In genomic region chr1:19432943-19433609, GRCh38 we compare ENCODE assay signal across 8 cellular contexts. TPM values are rescaled to one million over a fixed set of nuclear protein-coding genes. Genes with fewer than 3 reads are reported as not detected.
DNase-seq lines count a peak whose midpoint lies in the region; ATAC-seq and TF ChIP-seq lines count a peak whose summit lies in the region.

No MANE protein-coding gene starts in this region.

- no peak for TF ChIP-seq CTCF in fibroblast of villous mesenchyme (IDR thresholded peaks at IDR 0.05; ENCODE audit: insufficient read depth, low read depth, low read length)

- no peaks in the 10 kb centered on the region for H3K27me3 Mint-ChIP-seq in T-helper 1 cell treated with Interleukin-12 subunit alpha and Interleukin-12 subunit beta and Interleukin-4 antibody, amounts not matched to agents 30 μg/mL and 1 μg/mL, for 36 hours (ENCODE audit: low read depth)
- H3K27me3 Mint-ChIP-seq in stimulated activated naive CD8-positive, alpha-beta T cell treated with anti-CD3 and anti-CD28 coated beads, Interleukin-15, Interleukin-2, amounts not matched to agents 100 ng/mL and 50 ng/mL, for 24 hours: no peaks in the 10 kb centered on the region

- H3K9me3 Mint-ChIP-seq in T-helper 1 cell treated with Interleukin-12 subunit alpha and Interleukin-12 subunit beta and Interleukin-4 antibody, amounts not matched to agents 30 μg/mL and 1 μg/mL, for 36 hours: no peaks in the 10 kb centered on the region
- H3K9me3 Mint-ChIP-seq in stimulated activated naive CD8-positive, alpha-beta T cell treated with anti-CD3 and anti-CD28 coated beads, Interleukin-15, Interleukin-2, amounts not matched to agents 100 ng/mL and 50 ng/mL, for 24 hours: no peaks in the 10 kb centered on the region

- peaks cover 65% of the 10 kb centered on the region for H3K4me1 Mint-ChIP-seq in T-helper 1 cell treated with Interleukin-12 subunit alpha and Interleukin-12 subunit beta and Interleukin-4 antibody, amounts not matched to agents 30 μg/mL and 1 μg/mL, for 36 hours (ENCODE audit: low read depth)
- peaks cover 89% of the 10 kb centered on the region for H3K4me1 Mint-ChIP-seq in stimulated activated naive CD8-positive, alpha-beta T cell treated with anti-CD3 and anti-CD28 coated beads, Interleukin-15, Interleukin-2, amounts not matched to agents 100 ng/mL and 50 ng/mL, for 24 hours (ENCODE audit: low read depth)

- ATAC-seq in GM18870 (IDR thresholded peaks at IDR 0.05; ENCODE audit: unreplicated experiment): no peak
- ATAC-seq in GM18502 (IDR thresholded peaks at IDR 0.05; ENCODE audit: poor library complexity, unreplicated experiment): no peak

- no peak overlapping the region for H3K4me3 ChIP-seq in fibroblast of villous mesenchyme (ENCODE audit: low read depth, low read length)

- peak overlapping the region; percentile 11 for H3K27ac Mint-ChIP-seq in T-helper 1 cell treated with Interleukin-12 subunit alpha and Interleukin-12 subunit beta and Interleukin-4 antibody, amounts not matched to agents 30 μg/mL and 1 μg/mL, for 36 hours
- peak overlapping the region; percentile 77 for H3K27ac Mint-ChIP-seq in stimulated activated naive CD8-positive, alpha-beta T cell treated with anti-CD3 and anti-CD28 coated beads, Interleukin-15, Interleukin-2, amounts not matched to agents 100 ng/mL and 50 ng/mL, for 24 hours

- H3K4me3 Mint-ChIP-seq in T-helper 1 cell treated with Interleukin-12 subunit alpha and Interleukin-12 subunit beta and Interleukin-4 antibody, amounts not matched to agents 30 μg/mL and 1 μg/mL, for 36 hours: no peak overlapping the region
- H3K4me3 Mint-ChIP-seq in stimulated activated naive CD8-positive, alpha-beta T cell treated with anti-CD3 and anti-CD28 coated beads, Interleukin-15, Interleukin-2, amounts not matched to agents 100 ng/mL and 50 ng/mL, for 24 hours: peak overlapping the region; percentile 24

- H3K36me3 Mint-ChIP-seq in T-helper 1 cell treated with Interleukin-12 subunit alpha and Interleukin-12 subunit beta and Interleukin-4 antibody, amounts not matched to agents 30 μg/mL and 1 μg/mL, for 36 hours (ENCODE audit: low read depth): peaks cover 20% of the 10 kb centered on the region
- H3K36me3 Mint-ChIP-seq in stimulated activated naive CD8-positive, alpha-beta T cell treated with anti-CD3 and anti-CD28 coated beads, Interleukin-15, Interleukin-2, amounts not matched to agents 100 ng/mL and 50 ng/mL, for 24 hours (ENCODE audit: low read depth): peaks cover 51% of the 10 kb centered on the region

- DNase-seq in T-helper 1 cell (no peak), SK-N-DZ (ENCODE audit: low spot score) (peak; percentile 94), fibroblast of villous mesenchyme (ENCODE audit: low read depth) (peak; percentile 93), activated gamma-delta T cell treated with Interleukin-2 at 50 U/mL for 16 hours (no peak)

RNA-seq across cellular contexts. Expression of gene CAPZB, which starts 52.3 kb away (rescaled TPM):
- 68.7 and 78.3 TPM in 2 replicates for polyA plus RNA-seq in SK-N-DZ (2014; cell fraction: cytosol; rRNA removed)
- 34.4 and 48.8 TPM in 2 replicates for polyA plus RNA-seq in SK-N-DZ (2014; cell fraction: nucleus; rRNA removed)
- 173 and 183 TPM in 2 replicates for total RNA-seq in fibroblast of villous mesenchyme

Comparison
In these comparisons a context has a peak if more than half of its experiments do, and no peak if none do; other contexts are left out.
1. DNase-seq: peak in SK-N-DZ (single experiment) and fibroblast of villous mesenchyme (single experiment); none in T-helper 1 cell (0 of 5) and activated gamma-delta T cell treated with Interleukin-2 at 50 U/mL for 16 hours (single experiment).